Comparison of ENCODE assay signal across 3 cellular contexts in genomic region chr17:38898812-38899348, GRCh38.
TF ChIP-seq lines count a peak whose summit lies in the region.

No MANE protein-coding gene starts in this region.

TF ChIP-seq in SK-N-SH, 30 proteins besides CTCF, POLR2A, EP300 and RAD21:
- TF ChIP-seq IRF3 (IDR thresholded peaks at IDR 0.05; ENCODE audit: low read depth, low read length) (no peak), NRF1 (IDR thresholded peaks at IDR 0.05; ENCODE audit: low read depth, low read length) (no peak), JUND (IDR thresholded peaks at IDR 0.05) (no peak), SMC3 (IDR thresholded peaks at IDR 0.05; ENCODE audit: low read depth, low read length) (no peak), YY1 (IDR thresholded peaks at IDR 0.05; ENCODE audit: low read depth) (no peak), RFX5 (IDR thresholded peaks at IDR 0.05; ENCODE audit: low read length) (no peak)
- TF ChIP-seq, protein P1, sequence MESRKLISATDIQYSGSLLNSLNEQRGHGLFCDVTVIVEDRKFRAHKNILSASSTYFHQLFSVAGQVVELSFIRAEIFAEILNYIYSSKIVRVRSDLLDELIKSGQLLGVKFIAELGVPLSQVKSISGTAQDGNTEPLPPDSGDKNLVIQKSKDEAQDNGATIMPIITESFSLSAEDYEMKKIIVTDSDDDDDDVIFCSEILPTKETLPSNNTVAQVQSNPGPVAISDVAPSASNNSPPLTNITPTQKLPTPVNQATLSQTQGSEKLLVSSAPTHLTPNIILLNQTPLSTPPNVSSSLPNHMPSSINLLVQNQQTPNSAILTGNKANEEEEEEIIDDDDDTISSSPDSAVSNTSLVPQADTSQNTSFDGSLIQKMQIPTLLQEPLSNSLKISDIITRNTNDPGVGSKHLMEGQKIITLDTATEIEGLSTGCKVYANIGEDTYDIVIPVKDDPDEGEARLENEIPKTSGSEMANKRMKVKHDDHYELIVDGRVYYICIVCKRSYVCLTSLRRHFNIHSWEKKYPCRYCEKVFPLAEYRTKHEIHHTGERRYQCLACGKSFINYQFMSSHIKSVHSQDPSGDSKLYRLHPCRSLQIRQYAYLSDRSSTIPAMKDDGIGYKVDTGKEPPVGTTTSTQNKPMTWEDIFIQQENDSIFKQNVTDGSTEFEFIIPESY (IDR thresholded peaks at IDR 0.05; ENCODE audit: borderline replicate concordance, low read depth) = no peak

TF ChIP-seq in SK-N-SH treated with all-trans-retinoic acid at 6 μM for 48 hours, 23 proteins besides CTCF, POLR2A, EP300 and RAD21:
- no peak for TF ChIP-seq PPARA (CRISPR knock-in tag; IDR thresholded peaks at IDR 0.05; ENCODE audit: borderline replicate concordance)
- TF ChIP-seq RARB (CRISPR knock-in tag; IDR thresholded peaks at IDR 0.05) = no peak
- no peak for TF ChIP-seq ARNTL (CRISPR knock-in tag; IDR thresholded peaks at IDR 0.05; ENCODE audit: borderline replicate concordance, low read depth)
- TF ChIP-seq CSDC2 (CRISPR knock-in tag; IDR thresholded peaks at IDR 0.05) = no peak
- TF ChIP-seq CREB5 (CRISPR knock-in tag; IDR thresholded peaks at IDR 0.05; ENCODE audit: low read depth) = no peak
- TF ChIP-seq OSR1 (CRISPR knock-in tag; IDR thresholded peaks at IDR 0.05) = no peak
- TF ChIP-seq, protein P2, sequence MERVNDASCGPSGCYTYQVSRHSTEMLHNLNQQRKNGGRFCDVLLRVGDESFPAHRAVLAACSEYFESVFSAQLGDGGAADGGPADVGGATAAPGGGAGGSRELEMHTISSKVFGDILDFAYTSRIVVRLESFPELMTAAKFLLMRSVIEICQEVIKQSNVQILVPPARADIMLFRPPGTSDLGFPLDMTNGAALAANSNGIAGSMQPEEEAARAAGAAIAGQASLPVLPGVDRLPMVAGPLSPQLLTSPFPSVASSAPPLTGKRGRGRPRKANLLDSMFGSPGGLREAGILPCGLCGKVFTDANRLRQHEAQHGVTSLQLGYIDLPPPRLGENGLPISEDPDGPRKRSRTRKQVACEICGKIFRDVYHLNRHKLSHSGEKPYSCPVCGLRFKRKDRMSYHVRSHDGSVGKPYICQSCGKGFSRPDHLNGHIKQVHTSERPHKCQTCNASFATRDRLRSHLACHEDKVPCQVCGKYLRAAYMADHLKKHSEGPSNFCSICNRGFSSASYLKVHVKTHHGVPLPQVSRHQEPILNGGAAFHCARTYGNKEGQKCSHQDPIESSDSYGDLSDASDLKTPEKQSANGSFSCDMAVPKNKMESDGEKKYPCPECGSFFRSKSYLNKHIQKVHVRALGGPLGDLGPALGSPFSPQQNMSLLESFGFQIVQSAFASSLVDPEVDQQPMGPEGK (CRISPR knock-in tag; IDR thresholded peaks at IDR 0.05; ENCODE audit: borderline replicate concordance) = no peak
- no peak for TF ChIP-seq ZNF565 (CRISPR knock-in tag; conservative IDR thresholded peaks at IDR 0.05; ENCODE audit: low read depth)
- TF ChIP-seq ZFP30 (CRISPR knock-in tag; IDR thresholded peaks at IDR 0.05) = no peak
- no peak for TF ChIP-seq TOX (CRISPR knock-in tag; IDR thresholded peaks at IDR 0.05; ENCODE audit: borderline replicate concordance)
- TF ChIP-seq TCF4 (CRISPR knock-in tag; IDR thresholded peaks at IDR 0.05; ENCODE audit: borderline replicate concordance) = no peak
- TF ChIP-seq, protein P3, sequence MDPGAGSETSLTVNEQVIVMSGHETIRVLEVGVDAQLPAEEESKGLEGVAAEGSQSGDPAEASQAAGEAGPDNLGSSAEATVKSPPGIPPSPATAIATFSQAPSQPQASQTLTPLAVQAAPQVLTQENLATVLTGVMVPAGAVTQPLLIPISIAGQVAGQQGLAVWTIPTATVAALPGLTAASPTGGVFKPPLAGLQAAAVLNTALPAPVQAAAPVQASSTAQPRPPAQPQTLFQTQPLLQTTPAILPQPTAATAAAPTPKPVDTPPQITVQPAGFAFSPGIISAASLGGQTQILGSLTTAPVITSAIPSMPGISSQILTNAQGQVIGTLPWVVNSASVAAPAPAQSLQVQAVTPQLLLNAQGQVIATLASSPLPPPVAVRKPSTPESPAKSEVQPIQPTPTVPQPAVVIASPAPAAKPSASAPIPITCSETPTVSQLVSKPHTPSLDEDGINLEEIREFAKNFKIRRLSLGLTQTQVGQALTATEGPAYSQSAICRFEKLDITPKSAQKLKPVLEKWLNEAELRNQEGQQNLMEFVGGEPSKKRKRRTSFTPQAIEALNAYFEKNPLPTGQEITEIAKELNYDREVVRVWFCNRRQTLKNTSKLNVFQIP (CRISPR knock-in tag; IDR thresholded peaks at IDR 0.05; ENCODE audit: borderline replicate concordance, low read depth) = no peak
- no peak for TF ChIP-seq TSHZ2 (CRISPR knock-in tag; IDR thresholded peaks at IDR 0.05)
- TF ChIP-seq ZC3H10 (CRISPR knock-in tag; IDR thresholded peaks at IDR 0.05) = no peak
TF ChIP-seq in SK-N-SH treated with all-trans-retinoic acid at 6 μM for 48 hours: peak in this region for 0.

TF ChIP-seq in IMR-90, 13 proteins besides CTCF, POLR2A, EP300 and RAD21:
- no peak for TF ChIP-seq ELK1 (IDR thresholded peaks at IDR 0.05; ENCODE audit: borderline replicate concordance, low read depth, low read length)
- no peak for TF ChIP-seq SMC3 (IDR thresholded peaks at IDR 0.05; ENCODE audit: low read depth, low read length)
- TF ChIP-seq NFE2L2 (IDR thresholded peaks at IDR 0.05; ENCODE audit: low read depth, low read length) = no peak
- no peak for TF ChIP-seq MAZ (IDR thresholded peaks at IDR 0.05; ENCODE audit: borderline replicate concordance, low read depth, low read length)
- TF ChIP-seq, protein P4, sequence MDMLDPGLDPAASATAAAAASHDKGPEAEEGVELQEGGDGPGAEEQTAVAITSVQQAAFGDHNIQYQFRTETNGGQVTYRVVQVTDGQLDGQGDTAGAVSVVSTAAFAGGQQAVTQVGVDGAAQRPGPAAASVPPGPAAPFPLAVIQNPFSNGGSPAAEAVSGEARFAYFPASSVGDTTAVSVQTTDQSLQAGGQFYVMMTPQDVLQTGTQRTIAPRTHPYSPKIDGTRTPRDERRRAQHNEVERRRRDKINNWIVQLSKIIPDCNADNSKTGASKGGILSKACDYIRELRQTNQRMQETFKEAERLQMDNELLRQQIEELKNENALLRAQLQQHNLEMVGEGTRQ (IDR thresholded peaks at IDR 0.05; ENCODE audit: low read depth, low read length) = no peak
- TF ChIP-seq FOS (IDR thresholded peaks at IDR 0.05; ENCODE audit: low read depth, low read length) = no peak
- TF ChIP-seq CEBPB (IDR thresholded peaks at IDR 0.05; ENCODE audit: low read depth, low read length) = no peak
- TF ChIP-seq RCOR1 (IDR thresholded peaks at IDR 0.05; ENCODE audit: insufficient replicate concordance, low read length) = no peak
- TF ChIP-seq MXI1 (IDR thresholded peaks at IDR 0.05; ENCODE audit: borderline replicate concordance, low read depth, low read length) = no peak
- TF ChIP-seq BHLHE40 (IDR thresholded peaks at IDR 0.05; ENCODE audit: low read depth, low read length) = no peak
- no peak for TF ChIP-seq CHD1 (IDR thresholded peaks at IDR 0.05; ENCODE audit: low read depth, low read length)
